8 cellular contexts compared by ENCODE assay signal in the genomic region with DNA sequence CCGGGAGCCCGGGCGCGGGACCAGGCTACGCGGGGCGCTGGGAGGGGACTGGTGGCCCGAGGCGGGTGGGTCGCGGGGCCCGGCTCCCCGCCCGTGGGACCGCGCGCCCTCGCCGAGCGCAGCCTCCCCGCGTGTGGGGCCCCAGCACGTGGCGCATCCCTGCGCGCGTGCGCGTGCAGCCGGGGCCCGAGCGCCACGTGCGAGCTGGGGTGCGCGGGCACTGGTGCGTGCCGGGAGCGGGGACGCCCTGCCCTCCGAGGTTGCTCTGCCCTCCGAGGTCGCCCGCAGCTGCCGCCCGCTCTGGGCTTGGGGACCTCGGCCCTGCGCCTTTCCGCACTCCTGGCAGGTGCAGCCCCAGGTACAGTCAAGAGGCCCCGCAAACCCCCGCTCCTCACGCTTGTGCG.
DNase-seq lines count a peak whose midpoint lies in the region; ATAC-seq and TF ChIP-seq lines count a peak whose summit lies in the region.

No MANE protein-coding gene starts in this region.

- no peaks in the 10 kb centered on the region for H3K9me3 ChIP-seq in parathyroid adenoma (ENCODE audit: control insufficient read depth, low read length)

- DNase-seq in NCI-H345 treated with DMSO at 0.1 percent for 48 hours (lab: John Stamatoyannopoulos, UW; ENCODE audit: unreplicated experiment): peak; percentile 43
- peak; percentile 84 for DNase-seq in activated CD8-positive, alpha-beta memory T cell treated with anti-CD3 and anti-CD28 coated beads, Interleukin-2, amount 50 U/mL, for 48 hours
- DNase-seq in glomerular visceral epithelial cell (ENCODE audit: extremely low spot score): peak; percentile 39
- no peak for DNase-seq in DMS153 (lab: John Stamatoyannopoulos, UW)

- peak overlapping the region; percentile 67 for H3K4me2 ChIP-seq in parathyroid adenoma (ENCODE audit: low read length)

- H3K79me2 ChIP-seq in ACC112 (ENCODE audit: control insufficient read depth, insufficient read depth, low read length, unreplicated experiment) (no peaks in the 10 kb centered on the region), parathyroid adenoma (peaks cover 7% of the 10 kb centered on the region)

- H3K27me3 ChIP-seq in ACC112 (ENCODE audit: insufficient read depth, low read length) (no peaks in the 10 kb centered on the region), parathyroid adenoma (ENCODE audit: control insufficient read depth, insufficient read depth, low read length) (no peaks in the 10 kb centered on the region)

- no peak overlapping the region for H3K27ac ChIP-seq in ACC112 (ENCODE audit: low read depth, low read length)
- peak overlapping the region; percentile 61 for H3K27ac ChIP-seq in parathyroid adenoma

- H3K9ac ChIP-seq in parathyroid adenoma: no peak overlapping the region

- ATAC-seq in GM18519 (IDR thresholded peaks at IDR 0.05; ENCODE audit: low FRiP score, unreplicated experiment): peak; percentile 18
- peak; percentile 41 for ATAC-seq in HG03025 (IDR thresholded peaks at IDR 0.05; ENCODE audit: low FRiP score, unreplicated experiment)

- H3K36me3 ChIP-seq in ACC112 (ENCODE audit: insufficient read depth, low read length) (no peaks in the 10 kb centered on the region), parathyroid adenoma (ENCODE audit: control insufficient read depth, insufficient read depth, low read length) (no peaks in the 10 kb centered on the region)

- H2AFZ ChIP-seq in ACC112 (ENCODE audit: low read length, unreplicated experiment) (peak overlapping the region; percentile 97), parathyroid adenoma (peak overlapping the region; percentile 92)

- H3K4me3 ChIP-seq in ACC112 (ENCODE audit: low read depth, low read length) (peak overlapping the region; percentile 86), parathyroid adenoma (ENCODE audit: low read depth, low read length) (peak overlapping the region; percentile 7)

- H3K4me1 ChIP-seq in ACC112 (ENCODE audit: control insufficient read depth, insufficient read depth, low read length, unreplicated experiment) (peaks cover 11% of the 10 kb centered on the region), parathyroid adenoma (peaks cover 24% of the 10 kb centered on the region)

- TF ChIP-seq CTCF in parathyroid adenoma (IDR thresholded peaks at IDR 0.05): no peak
